ENCODE assay signal across 8 cellular contexts in the genomic region with DNA sequence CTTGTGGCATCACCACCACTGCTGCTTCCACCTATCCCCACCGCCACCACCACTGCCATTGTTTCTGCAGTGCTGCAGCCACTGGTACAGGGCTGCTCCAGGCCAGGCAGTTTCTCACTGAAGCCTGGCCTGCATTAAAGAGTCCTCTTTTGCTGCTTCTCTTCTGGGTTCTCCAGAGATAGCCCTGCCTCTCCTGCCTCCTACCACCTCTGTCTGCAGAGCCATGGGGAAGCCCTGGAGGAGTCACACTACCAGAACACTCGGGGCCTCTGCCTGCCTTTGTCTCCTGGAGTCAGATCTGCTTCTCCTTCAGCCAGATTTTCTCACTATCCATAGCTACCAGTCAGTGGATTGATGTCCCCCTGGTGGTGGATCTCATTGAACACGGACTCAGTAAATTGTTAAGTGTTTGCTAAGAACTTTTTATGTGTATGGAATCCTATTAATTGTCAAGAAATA. TPM values are rescaled to one million over a fixed set of nuclear protein-coding genes. Genes with fewer than 3 reads are reported as not detected.
A peak's percentile ranks its signal among the peaks of the same experiment; 100 is the strongest.
DNase-seq lines count a peak whose midpoint lies in the region; ATAC-seq, FAIRE-seq and TF ChIP-seq lines count a peak whose summit lies in the region.

No MANE protein-coding gene starts in this region.

- BruUV-seq in HepG2 (replicated peaks; lab: Mats Ljungman, UMichigan) = no TSS peak

- FAIRE-seq in G401.6 (lab: Jason Lieb, UNC) (peak; percentile 80), HepG2 (lab: Jason Lieb, UNC) (peak; percentile 65)

- no peaks in the 10 kb centered on the region for H3K79me2 ChIP-seq in HepG2 (ENCODE audit: insufficient read depth, low read length)

- no peaks in the 10 kb centered on the region for H4K20me1 ChIP-seq in HepG2 (ENCODE audit: insufficient read depth, low read length)

- in situ Hi-C loops in HepG2 (cut with HindIII; ENCODE audit: extremely low pct_ligation_motif_present, low pct_unique_long_range_greater_than_20kb) = loop anchor here (5.0 kb wide), 1 partner anchor 195 kb away; no protein-coding TSS in a partner anchor

- H3K9me3 ChIP-seq in breast epithelium = no peaks in the 10 kb centered on the region
- no peaks in the 10 kb centered on the region for H3K9me3 ChIP-seq in HepG2 (ENCODE audit: low read length)

- no peak for TF ChIP-seq POLR2A in breast epithelium (IDR thresholded peaks at IDR 0.05)
- no peak for TF ChIP-seq POLR2A in HepG2 (IDR thresholded peaks at IDR 0.05; ENCODE audit: insufficient read depth in 1 of 2, low read depth in 2 of 2, low read length in 2 of 2)

- DNase-seq in NCI-H146 (lab: John Stamatoyannopoulos, UW) = peak; percentile 60
- no peak for DNase-seq in breast epithelium (ENCODE audit: low spot score in 2 of 2)
- DNase-seq in HepG2 (ENCODE audit: low spot score) = peak; percentile 70
- no peak for DNase-seq in NCI-H2081 treated with DMSO at 0.1 percent for 48 hours (lab: John Stamatoyannopoulos, UW)

- no peaks in the 10 kb centered on the region for H3K27me3 ChIP-seq in breast epithelium
- no peaks in the 10 kb centered on the region for H3K27me3 ChIP-seq in HepG2 (ENCODE audit: control insufficient read depth in 1 of 2, insufficient read depth in 2 of 2, low read length in 2 of 2)

- peak; percentile 98 for ATAC-seq in HepG2
- no peak for ATAC-seq in HG03442 (IDR thresholded peaks at IDR 0.05; ENCODE audit: unreplicated experiment)
- ATAC-seq in GM18907 (IDR thresholded peaks at IDR 0.05; ENCODE audit: unreplicated experiment) = no peak
- ATAC-seq in HG03097 (IDR thresholded peaks at IDR 0.05; ENCODE audit: low FRiP score, unreplicated experiment) = no peak

- peak overlapping the region; percentile 47; the same call in 1 of the 2 replicates for H3K9ac ChIP-seq in HepG2 (ENCODE audit: insufficient read depth, low read depth, low read length)

- H3K36me3 ChIP-seq in breast epithelium (no peaks in the 10 kb centered on the region), HepG2 (replicated peaks in 1 of 2; ENCODE audit: control insufficient read depth in 1 of 2, insufficient read depth in 2 of 2, low read length in 2 of 2) (no peaks in the 10 kb centered on the region)

- H3K4me1 ChIP-seq in breast epithelium = no peaks in the 10 kb centered on the region
- peaks cover 18% of the 10 kb centered on the region for H3K4me1 ChIP-seq in HepG2 (ENCODE audit: insufficient read depth, low read length)

- peak; percentile 36; the same call in 1 of the 2 replicates for TF ChIP-seq RAD21 in HepG2 (CRISPR knock-in tag; IDR thresholded peaks at IDR 0.05)

- WGBS in HepG2 (ENCODE audit: low lambda C conversion rate) = 10% methylated on average over 3 of the region's 3 CpGs

- peak; percentile 37 to 75 (median 49) for TF ChIP-seq CTCF in breast epithelium (IDR thresholded peaks at IDR 0.05)
- TF ChIP-seq CTCF in HepG2 (CRISPR knock-in tag; IDR thresholded peaks at IDR 0.05) = peak; percentile 73

- TF ChIP-seq EP300 in HepG2 (IDR thresholded peaks at IDR 0.05; ENCODE audit: low read depth in 2 of 2, low read length in 2 of 2) (no peak), HepG2 (CRISPR knock-in tag; IDR thresholded peaks at IDR 0.05; ENCODE audit: borderline replicate concordance) (no peak)

- CTCF ChIA-PET in HepG2 (lab: Yijun Ruan, JAX; ENCODE audit: low intra/inter-chr PET ratio, low total read pairs) = interaction anchor here (1.1 to 4.0 kb wide), 4 partner anchors 79 to 558 kb away, joined by 3 to 64 read pairs (median 6); no protein-coding TSS in a partner anchor

- H3K27ac ChIP-seq in breast epithelium = peak overlapping the region in 1 of 2 donors; percentile 50
- H3K27ac ChIP-seq in HepG2 (ENCODE audit: extremely low read length, insufficient read depth, low read length) = no peak overlapping the region

- H3K4me2 ChIP-seq in HepG2 (ENCODE audit: low read depth, low read length) = peak overlapping the region; percentile 85

- intact Hi-C loops in breast epithelium (cut with DNase I; ENCODE audit: low total_unique reads) = no loop called here
- intact Hi-C loops in HepG2 (cut with micrococcal nuclease; ENCODE audit: unreplicated experiment) = loop anchor here (1.0 to 2.0 kb wide), 3 partner anchors 68 to 194 kb away; no protein-coding TSS in a partner anchor

- no peak overlapping the region for H3K4me3 ChIP-seq in breast epithelium
- peak overlapping the region; percentile 14 to 62 (median 30); a peak in 5 of 6 replicates for H3K4me3 ChIP-seq in HepG2 (replicated peaks in 1 of 3; ENCODE audit: insufficient read depth in 1 of 3, low read depth in 2 of 3, low read length in 3 of 3)

- H2AFZ ChIP-seq in HepG2 (ENCODE audit: low read length) = peak overlapping the region; percentile 74

- POLR2A ChIA-PET in HepG2 (lab: Yijun Ruan, JAX) = interaction anchor here (1.0 kb wide), 2 partner anchors 38 to 194 kb away, joined by 4 to 6 read pairs; partner anchors contain the start of gene DDAH1

TF ChIP-seq in HepG2, 621 proteins besides CTCF, POLR2A, EP300 and RAD21 (continues in another document):
- no peak for TF ChIP-seq LCORL (IDR thresholded peaks at IDR 0.05)
- TF ChIP-seq LCORL (CRISPR knock-in tag; IDR thresholded peaks at IDR 0.05) = peak; percentile 52; the same call in 1 of the 2 replicates
- TF ChIP-seq ZNF136 (CRISPR knock-in tag; IDR thresholded peaks at IDR 0.05; ENCODE audit: low read depth) = no peak
- TF ChIP-seq ARHGAP35 (CRISPR knock-in tag; IDR thresholded peaks at IDR 0.05; ENCODE audit: borderline replicate concordance) = no peak
- peak; percentile 43 for TF ChIP-seq ZMYM4 (CRISPR knock-in tag; IDR thresholded peaks at IDR 0.05)
- 0 out of 2 replicates have a peak, but pooled peaks have one; percentile 35 for TF ChIP-seq ARID2 (CRISPR knock-in tag; IDR thresholded peaks at IDR 0.05; ENCODE audit: borderline replicate concordance)
- TF ChIP-seq, protein P1, sequence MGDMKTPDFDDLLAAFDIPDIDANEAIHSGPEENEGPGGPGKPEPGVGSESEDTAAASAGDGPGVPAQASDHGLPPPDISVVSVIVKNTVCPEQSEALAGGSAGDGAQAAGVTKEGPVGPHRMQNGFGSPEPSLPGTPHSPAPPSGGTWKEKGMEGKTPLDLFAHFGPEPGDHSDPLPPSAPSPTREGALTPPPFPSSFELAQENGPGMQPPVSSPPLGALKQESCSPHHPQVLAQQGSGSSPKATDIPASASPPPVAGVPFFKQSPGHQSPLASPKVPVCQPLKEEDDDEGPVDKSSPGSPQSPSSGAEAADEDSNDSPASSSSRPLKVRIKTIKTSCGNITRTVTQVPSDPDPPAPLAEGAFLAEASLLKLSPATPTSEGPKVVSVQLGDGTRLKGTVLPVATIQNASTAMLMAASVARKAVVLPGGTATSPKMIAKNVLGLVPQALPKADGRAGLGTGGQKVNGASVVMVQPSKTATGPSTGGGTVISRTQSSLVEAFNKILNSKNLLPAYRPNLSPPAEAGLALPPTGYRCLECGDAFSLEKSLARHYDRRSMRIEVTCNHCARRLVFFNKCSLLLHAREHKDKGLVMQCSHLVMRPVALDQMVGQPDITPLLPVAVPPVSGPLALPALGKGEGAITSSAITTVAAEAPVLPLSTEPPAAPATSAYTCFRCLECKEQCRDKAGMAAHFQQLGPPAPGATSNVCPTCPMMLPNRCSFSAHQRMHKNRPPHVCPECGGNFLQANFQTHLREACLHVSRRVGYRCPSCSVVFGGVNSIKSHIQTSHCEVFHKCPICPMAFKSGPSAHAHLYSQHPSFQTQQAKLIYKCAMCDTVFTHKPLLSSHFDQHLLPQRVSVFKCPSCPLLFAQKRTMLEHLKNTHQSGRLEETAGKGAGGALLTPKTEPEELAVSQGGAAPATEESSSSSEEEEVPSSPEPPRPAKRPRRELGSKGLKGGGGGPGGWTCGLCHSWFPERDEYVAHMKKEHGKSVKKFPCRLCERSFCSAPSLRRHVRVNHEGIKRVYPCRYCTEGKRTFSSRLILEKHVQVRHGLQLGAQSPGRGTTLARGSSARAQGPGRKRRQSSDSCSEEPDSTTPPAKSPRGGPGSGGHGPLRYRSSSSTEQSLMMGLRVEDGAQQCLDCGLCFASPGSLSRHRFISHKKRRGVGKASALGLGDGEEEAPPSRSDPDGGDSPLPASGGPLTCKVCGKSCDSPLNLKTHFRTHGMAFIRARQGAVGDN (CRISPR knock-in tag; IDR thresholded peaks at IDR 0.05) = peak; percentile 42
- peak; percentile 7 for TF ChIP-seq TEAD3 (CRISPR knock-in tag; optimal IDR thresholded peaks at IDR 0.05; ENCODE audit: borderline replicate concordance)
- TF ChIP-seq ZNF777 (CRISPR knock-in tag; IDR thresholded peaks at IDR 0.05) = no peak

RNA-seq across cellular contexts. Expression of gene DDAH1, which starts 37.7 kb away (rescaled TPM):
- 10 to 100 TPM in 2 of 3 donors, 1 to 10 TPM in 1; 9.3 to 24.3 (median 23.9) TPM for total RNA-seq in breast epithelium
- 39.7 and 50.2 TPM in 2 replicates for total RNA-seq in HepG2 (2016; rRNA removed; fragmentation: Illumina TruSeq; extraction: Trizol)
- 4.1 and 5.5 TPM in 2 replicates for total RNA-seq in HepG2 (2016; cell fraction: cytosol; rRNA removed; fragmentation: Illumina TruSeq; extraction: Trizol; ENCODE audit: low read depth)
- total RNA-seq in HepG2 (2016; cell fraction: insoluble cytoplasmic fraction; rRNA removed; fragmentation: Illumina TruSeq; extraction: Trizol) = 38.6 and 48.4 TPM in 2 replicates
- total RNA-seq in HepG2 (2016; cell fraction: membrane; rRNA removed; fragmentation: Illumina TruSeq; extraction: Trizol) = 23.5 and 24.8 TPM in 2 replicates
- 20.4 and 23.7 TPM in 2 replicates for total RNA-seq in HepG2 (2016; cell fraction: nucleus; rRNA removed; fragmentation: Illumina TruSeq; extraction: Trizol)
- 43.4 and 64.4 TPM in 2 replicates for polyA plus RNA-seq in HepG2 (2011; rRNA removed)
- polyA plus RNA-seq in HepG2 (2011; cell fraction: cytosol; rRNA removed) = 29.4 and 40.2 TPM in 2 replicates
- 12.2 and 12.7 TPM in 2 replicates for polyA plus RNA-seq in HepG2 (2011; cell fraction: nucleus; rRNA removed)
- polyA plus RNA-seq in HepG2 (2012) = 25.2 and 41.5 TPM in 2 replicates
- 3.3 TPM in 2 replicates for polyA plus RNA-seq in HepG2 (2016; cell fraction: cytosol; fragmentation: Illumina TruSeq; extraction: Trizol; ENCODE audit: low read depth)
- polyA plus RNA-seq in HepG2 (2016; cell fraction: insoluble cytoplasmic fraction; fragmentation: Illumina TruSeq; extraction: Trizol; ENCODE audit: low read depth) = 63.1 and 64.3 TPM in 2 replicates
- polyA plus RNA-seq in HepG2 (2016; cell fraction: membrane; fragmentation: Illumina TruSeq; extraction: Trizol; ENCODE audit: low read depth) = 17.3 and 18.8 TPM in 2 replicates
- 29.0 TPM in 2 replicates for polyA plus RNA-seq in HepG2 (2016; cell fraction: nucleus; fragmentation: Illumina TruSeq; extraction: Trizol; ENCODE audit: insufficient read depth, low read depth)
- 12.5 and 50.8 TPM in 2 replicates for polyA minus RNA-seq in HepG2 (2011; rRNA and poly(A)+ RNA removed; ENCODE audit: low replicate concordance)
- 32.4 and 32.9 TPM in 2 replicates for polyA minus RNA-seq in HepG2 (2011; cell fraction: cytosol; rRNA and poly(A)+ RNA removed)
- 29.5 and 32.7 TPM in 2 replicates for polyA minus RNA-seq in HepG2 (2011; cell fraction: nucleus; rRNA and poly(A)+ RNA removed)

Comparison
In these comparisons a context has a peak if more than half of its experiments do, and no peak if none do; other contexts are left out.
1. DNase-seq: peak in NCI-H146 (single experiment) and HepG2 (single experiment); none in breast epithelium (0 of 2) and NCI-H2081 treated with DMSO at 0.1 percent for 48 hours (single experiment).
2. H3K4me3 ChIP-seq: peak in HepG2 (3 of 3); none in breast epithelium (0 of 3).